In the genomic region with DNA sequence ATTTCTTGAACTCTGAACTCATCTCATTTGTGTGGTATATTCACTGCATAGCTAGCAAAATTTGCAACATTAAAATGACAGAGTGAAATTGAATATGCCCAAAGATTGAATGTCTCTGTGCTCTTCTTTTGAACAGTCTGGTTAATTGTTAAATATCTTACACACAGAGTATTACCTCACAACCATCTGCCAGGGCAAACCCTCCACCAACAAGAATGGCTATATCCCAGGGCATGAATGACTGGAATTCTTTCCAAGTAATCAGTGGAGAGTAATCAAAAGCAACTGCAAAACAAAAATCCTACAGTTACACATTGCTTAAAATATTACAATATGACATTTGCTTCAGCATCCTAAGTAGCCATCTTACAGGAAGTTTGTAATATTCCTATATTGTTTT, we compare ENCODE assay signal across 19 cellular contexts.
"Had no signal": no experiment of that assay in that cellular context is flagged by ENCODE, and none has a peak within 500 bp of the region (broad histone marks: within the 10 kb centered on the region; RNA-seq: fewer than 3 reads in every experiment).

No MANE protein-coding gene starts in this region.

- ATAC-seq: activated CD4-positive, alpha-beta T cell treated with anti-CD3 and anti-CD28 coated beads for 36 hours; left cardiac atrium; natural killer cell treated with Interleukin-12 subunit alpha and Interleukin-12 subunit beta and Interleukin-15 and Interleukin-18, amount 100 ng/mL, for 72 hours; T-helper 17 cell; upper lobe of right lung had no signal

- H3K27ac ChIP-seq: breast epithelium, prostate gland, right atrium auricular region, thyroid gland, upper lobe of right lung had no signal

- H3K27me3 ChIP-seq: breast epithelium, right atrium auricular region, thyroid gland, upper lobe of right lung had no signal

- H3K36me3 ChIP-seq: breast epithelium, prostate gland, right atrium auricular region, thyroid gland, upper lobe of right lung had no signal

- H3K4me1 ChIP-seq: breast epithelium, prostate gland, right atrium auricular region, thyroid gland, upper lobe of right lung had no signal

- H3K4me3 ChIP-seq: breast epithelium, prostate gland, right atrium auricular region, thyroid gland, upper lobe of right lung had no signal

- DNase-seq: activated B cell treated with CpG ODN at 0.5 μM for 24 hours; activated CD4-positive, alpha-beta T cell treated with anti-CD3 and anti-CD28 coated beads for 36 hours; activated CD4-positive, alpha-beta T cell treated with anti-CD3 and anti-CD28 coated beads, Interleukin-2, amount 50 U/mL, for 48 hours; activated naive CD4-positive, alpha-beta T cell treated with Interleukin-2 at 50 U/mL for 16 hours; activated naive CD8-positive, alpha-beta T cell treated with anti-CD3 and anti-CD28 coated beads for 36 hours; activated T-cell treated with anti-CD3 and anti-CD28 coated beads, Interleukin-2, amount 50 U/mL, for 48 hours; amniotic stem cell; cortex of kidney; hippocampal formation; left cardiac atrium; midbrain; stimulated activated CD4-positive, alpha-beta T cell treated with anti-CD3 and anti-CD28 coated beads, Interleukin-12 subunit alpha, Interleukin-12 subunit beta, amount 100 ng/mL, for 4 hours; T-helper 17 cell; thyroid gland; upper lobe of right lung had no signal

- H3K9me3 ChIP-seq: breast epithelium, prostate gland, right atrium auricular region, thyroid gland, upper lobe of right lung had no signal
